ENCODE assay signal across 8 cellular contexts in genomic region chr3:171566803-171567422, GRCh38.
DNase-seq lines count a peak whose midpoint lies in the region; ATAC-seq and TF ChIP-seq lines count a peak whose summit lies in the region.

No MANE protein-coding gene starts in this region.

- peak; percentile 55 to 61 for ATAC-seq in CD4-positive, CD25-positive, alpha-beta regulatory T cell (ENCODE audit: low read depth in 2 of 2)
- ATAC-seq in GM19455 (IDR thresholded peaks at IDR 0.05; ENCODE audit: unreplicated experiment) = peak; percentile 70
- ATAC-seq in WTC11 = peak; percentile 68
- ATAC-seq in heart right ventricle = peak in 3 of 8 donors; percentile 25 to 46 (median 45)
- ATAC-seq in GM21447 (IDR thresholded peaks at IDR 0.05; ENCODE audit: unreplicated experiment) = no peak
- no peak for ATAC-seq in activated naive CD8-positive, alpha-beta T cell treated with anti-CD3 and anti-CD28 coated beads, Interleukin-2, amount 50 U/mL, for 24 hours

- intact Hi-C loops in heart right ventricle (cut with DNase I) = loop anchor here (2.0 to 10.0 kb wide), 17 partner anchors 102 to 606 kb away; partner anchors contain the start of gene TNIK (in 1 of the 10)

- no peaks in the 10 kb centered on the region for H3K36me3 Mint-ChIP-seq in CD4-positive, CD25-positive, alpha-beta regulatory T cell
- peaks cover 3% of the 10 kb centered on the region; the same call in 1 of the 2 replicates for H3K36me3 Mint-ChIP-seq in WTC11
- H3K36me3 Mint-ChIP-seq in activated naive CD8-positive, alpha-beta T cell treated with anti-CD3 and anti-CD28 coated beads, Interleukin-2, amount 50 U/mL, for 24 hours (ENCODE audit: low read depth) = no peaks in the 10 kb centered on the region

- H3K27ac ChIP-seq in CD4-positive, CD25-positive, alpha-beta regulatory T cell (ENCODE audit: insufficient read depth, low read length, poor library complexity, severe bottlenecking) = no peak overlapping the region
- H3K27ac ChIP-seq in heart right ventricle (no peak overlapping the region), smooth muscle cell (ENCODE audit: low read depth) (no peak overlapping the region)

- H3K9me3 ChIP-seq in CD4-positive, CD25-positive, alpha-beta regulatory T cell (ENCODE audit: control insufficient read depth in 2 of 2, low read length in 2 of 2) = no peaks in the 10 kb centered on the region
- H3K9me3 ChIP-seq in heart right ventricle (no peaks in the 10 kb centered on the region), smooth muscle cell (replicated peaks; ENCODE audit: low read depth) (no peaks in the 10 kb centered on the region)

- peak overlapping the region; percentile 15 for H3K4me3 ChIP-seq in CD4-positive, CD25-positive, alpha-beta regulatory T cell (ENCODE audit: low read depth, low read length)
- H3K4me3 ChIP-seq in heart right ventricle = no peak overlapping the region
- H3K4me3 ChIP-seq in smooth muscle cell = no peak overlapping the region

- no peaks in the 10 kb centered on the region for H3K79me2 ChIP-seq in smooth muscle cell (ENCODE audit: low read depth)

- H3K9ac ChIP-seq in smooth muscle cell (ENCODE audit: low read depth) = no peak overlapping the region

- peak; percentile 4 to 73 (median 65) for DNase-seq in CD4-positive, CD25-positive, alpha-beta regulatory T cell
- peak; percentile 69 to 73 for DNase-seq in NCI-H2081 (lab: John Stamatoyannopoulos, UW)
- no peak for DNase-seq in WTC11 (ENCODE audit: low spot score)
- no peak for DNase-seq in heart right ventricle
- no peak for DNase-seq in smooth muscle cell (lab: John Stamatoyannopoulos, UW; ENCODE audit: unreplicated experiment)
- no peak for DNase-seq in activated naive CD8-positive, alpha-beta T cell treated with anti-CD3 and anti-CD28 coated beads, Interleukin-2, amount 50 U/mL, for 24 hours

- H3K27ac Mint-ChIP-seq in CD4-positive, CD25-positive, alpha-beta regulatory T cell = no peak overlapping the region
- H3K27ac Mint-ChIP-seq in WTC11 = no peak overlapping the region
- H3K27ac Mint-ChIP-seq in activated naive CD8-positive, alpha-beta T cell treated with anti-CD3 and anti-CD28 coated beads, Interleukin-2, amount 50 U/mL, for 24 hours = no peak overlapping the region

- CTCF ChIA-PET in WTC11 (lab: Charles Lee) = interaction anchor here (0.7 to 2.3 kb wide), 19 partner anchors 24 to 517 kb away, joined by 3 to 11 read pairs (median 3); no protein-coding TSS in a partner anchor

- POLR2A ChIA-PET in WTC11 (lab: Charles Lee) = no interaction called here

- H3K4me1 ChIP-seq in CD4-positive, CD25-positive, alpha-beta regulatory T cell (ENCODE audit: control insufficient read depth, insufficient read depth, low read length, poor library complexity, severe bottlenecking) = peaks cover 4% of the 10 kb centered on the region
- H3K4me1 ChIP-seq in heart right ventricle (peaks cover 2 to 27% (median 11%) of the 10 kb centered on the region in 9 donors), smooth muscle cell (ENCODE audit: low read depth) (no peaks in the 10 kb centered on the region)

- H3K4me3 Mint-ChIP-seq in CD4-positive, CD25-positive, alpha-beta regulatory T cell = no peak overlapping the region
- no peak overlapping the region for H3K4me3 Mint-ChIP-seq in WTC11
- H3K4me3 Mint-ChIP-seq in activated naive CD8-positive, alpha-beta T cell treated with anti-CD3 and anti-CD28 coated beads, Interleukin-2, amount 50 U/mL, for 24 hours = no peak overlapping the region

- peaks cover 3 to 14% (median 7%) of the 10 kb centered on the region in 4 donors for H3K4me1 Mint-ChIP-seq in CD4-positive, CD25-positive, alpha-beta regulatory T cell
- peaks cover 13% of the 10 kb centered on the region for H3K4me1 Mint-ChIP-seq in WTC11
- peaks cover 9% of the 10 kb centered on the region for H3K4me1 Mint-ChIP-seq in activated naive CD8-positive, alpha-beta T cell treated with anti-CD3 and anti-CD28 coated beads, Interleukin-2, amount 50 U/mL, for 24 hours

- no peaks in the 10 kb centered on the region for H4K20me1 ChIP-seq in smooth muscle cell (ENCODE audit: low read depth)

- H3K27me3 ChIP-seq in CD4-positive, CD25-positive, alpha-beta regulatory T cell (ENCODE audit: control insufficient read depth, insufficient read depth, low read length) = no peaks in the 10 kb centered on the region
- no peaks in the 10 kb centered on the region for H3K27me3 ChIP-seq in heart right ventricle
- no peaks in the 10 kb centered on the region for H3K27me3 ChIP-seq in smooth muscle cell (ENCODE audit: low read depth)

- H3K9me3 Mint-ChIP-seq in CD4-positive, CD25-positive, alpha-beta regulatory T cell = no peaks in the 10 kb centered on the region
- peaks cover 10% of the 10 kb centered on the region for H3K9me3 Mint-ChIP-seq in WTC11
- no peaks in the 10 kb centered on the region for H3K9me3 Mint-ChIP-seq in activated naive CD8-positive, alpha-beta T cell treated with anti-CD3 and anti-CD28 coated beads, Interleukin-2, amount 50 U/mL, for 24 hours

- H3K4me2 ChIP-seq in smooth muscle cell = no peak overlapping the region

- H2AFZ ChIP-seq in smooth muscle cell (ENCODE audit: low read depth) = no peak overlapping the region

- H3K36me3 ChIP-seq in CD4-positive, CD25-positive, alpha-beta regulatory T cell (ENCODE audit: control insufficient read depth, insufficient read depth, low read length) = no peaks in the 10 kb centered on the region
- H3K36me3 ChIP-seq in heart right ventricle (no peaks in the 10 kb centered on the region), smooth muscle cell (ENCODE audit: low read depth) (no peaks in the 10 kb centered on the region)

- H3F3A ChIP-seq in smooth muscle cell (ENCODE audit: low read depth) = no peaks in the 10 kb centered on the region

- TF ChIP-seq CTCF in WTC11 (IDR thresholded peaks at IDR 0.05) = peak; percentile 80
- TF ChIP-seq CTCF in heart right ventricle (IDR thresholded peaks at IDR 0.05) = peak; percentile 64 to 86 (median 82)
- TF ChIP-seq CTCF in smooth muscle cell (IDR thresholded peaks at IDR 0.05; ENCODE audit: borderline replicate concordance, insufficient read depth, poor library complexity, severe bottlenecking) = peak; percentile 82

- 4 to 5% methylated on average over 4 of the region's 4 CpGs for WGBS in heart right ventricle, 2 donors
- 8% methylated on average over 4 of the region's 4 CpGs for WGBS in smooth muscle cell (ENCODE audit: low lambda C conversion rate)

- peaks cover 9% of the 10 kb centered on the region for H3K27me3 Mint-ChIP-seq in CD4-positive, CD25-positive, alpha-beta regulatory T cell
- no peaks in the 10 kb centered on the region for H3K27me3 Mint-ChIP-seq in WTC11 (ENCODE audit: low read depth)
- H3K27me3 Mint-ChIP-seq in activated naive CD8-positive, alpha-beta T cell treated with anti-CD3 and anti-CD28 coated beads, Interleukin-2, amount 50 U/mL, for 24 hours = no peaks in the 10 kb centered on the region

TF ChIP-seq in WTC11, 78 proteins besides CTCF, POLR2A, EP300 and RAD21:
- TF ChIP-seq ZNF121 (CRISPR knock-in tag; IDR thresholded peaks at IDR 0.05) = no peak
- no peak for TF ChIP-seq ZNF232 (CRISPR knock-in tag; IDR thresholded peaks at IDR 0.05)
- TF ChIP-seq TCF7 (CRISPR knock-in tag; IDR thresholded peaks at IDR 0.05; ENCODE audit: low read depth) = no peak
- no peak for TF ChIP-seq PREB (CRISPR knock-in tag; IDR thresholded peaks at IDR 0.05; ENCODE audit: borderline replicate concordance)

Comparison
In these comparisons a context has a peak if more than half of its experiments do, and no peak if none do; other contexts are left out.
1. ATAC-seq: peak in CD4-positive, CD25-positive, alpha-beta regulatory T cell (2 of 2), GM19455 (single experiment) and WTC11 (single experiment); none in GM21447 (single experiment) and activated naive CD8-positive, alpha-beta T cell treated with anti-CD3 and anti-CD28 coated beads, Interleukin-2, amount 50 U/mL, for 24 hours (single experiment).
2. DNase-seq: peak in CD4-positive, CD25-positive, alpha-beta regulatory T cell (3 of 3) and NCI-H2081 (2 of 2); none in WTC11 (single experiment), heart right ventricle (0 of 2), smooth muscle cell (single experiment) and activated naive CD8-positive, alpha-beta T cell treated with anti-CD3 and anti-CD28 coated beads, Interleukin-2, amount 50 U/mL, for 24 hours (single experiment).
3. Peak in every context shown above with its lines, with median percentiles within 50 percentile points of each other: CTCF ChIP-seq.